ENCODE assay signal across 9 cellular contexts in the genomic region with DNA sequence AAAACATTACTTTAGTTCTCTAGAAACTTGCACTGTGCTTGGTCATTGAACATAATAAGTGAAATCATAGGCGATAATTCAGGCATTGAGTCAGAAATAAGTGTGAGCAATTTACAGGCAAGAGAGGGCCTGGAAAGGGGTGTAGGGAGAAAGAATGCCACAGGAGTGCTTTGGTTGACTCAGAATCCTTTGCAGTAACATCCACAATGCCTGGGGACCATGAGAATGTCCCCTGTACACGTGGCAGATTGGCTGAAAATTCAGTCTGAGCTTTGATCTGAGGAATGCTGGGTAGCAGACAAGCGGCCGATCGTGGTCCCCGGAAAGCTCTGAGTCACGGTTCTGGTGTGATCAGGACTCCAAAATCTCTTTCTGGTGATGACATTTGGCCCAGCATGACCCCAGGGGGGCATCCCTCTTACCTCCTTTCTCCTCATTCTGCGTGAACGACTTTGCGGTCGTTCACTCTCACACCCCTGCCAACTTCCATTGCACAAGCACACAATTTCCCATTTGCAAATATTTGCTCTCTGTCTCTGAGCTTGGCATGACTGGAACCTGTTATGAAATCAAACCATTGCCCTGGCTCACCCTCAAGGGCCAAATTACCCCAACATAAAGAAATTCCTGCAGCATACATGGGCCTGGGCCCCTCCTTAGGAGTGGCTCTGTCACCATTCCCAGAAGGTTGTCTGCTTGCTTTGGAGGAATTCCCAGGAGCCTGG.
DNase-seq lines count a peak whose midpoint lies in the region; ATAC-seq and TF ChIP-seq lines count a peak whose summit lies in the region.
"Had no signal": no experiment of that assay in that cellular context is flagged by ENCODE, and none has a peak within 500 bp of the region (broad histone marks: within the 10 kb centered on the region; RNA-seq: fewer than 3 reads in every experiment).

No MANE protein-coding gene starts in this region.

- no peak for ATAC-seq in GM18511 (IDR thresholded peaks at IDR 0.05; ENCODE audit: unreplicated experiment)
- ATAC-seq: naive thymus-derived CD8-positive, alpha-beta T cell had no signal

- DNase-seq in BJ (ENCODE audit: low read depth): peak; percentile 67
- DNase-seq in NCI-H2029 (lab: John Stamatoyannopoulos, UW): peak; percentile 82
- peak; percentile 29 for DNase-seq in epithelial cell of prostate (ENCODE audit: low read depth, low spot score)
- DNase-seq in myocyte (ENCODE audit: low read depth): peak; percentile 86
- DNase-seq in head of caudate nucleus: no peak
- no peak for DNase-seq in germinal center (ENCODE audit: low spot score)
- DNase-seq in KG1 (lab: John Stamatoyannopoulos, UW): no peak
- DNase-seq: naive thymus-derived CD8-positive, alpha-beta T cell had no signal

- H3K36me3 ChIP-seq in BJ (ENCODE audit: control insufficient read depth, insufficient read depth, low read length): no peaks in the 10 kb centered on the region

- H3K4me3 ChIP-seq in BJ (ENCODE audit: low read depth, low read length): no peak overlapping the region

- no peak for TF ChIP-seq CTCF in BJ (IDR thresholded peaks at IDR 0.05; ENCODE audit: insufficient read depth, low read depth, low read length)

- intact Hi-C loops in head of caudate nucleus (cut with DNase I): no loop called here

- H3K27ac ChIP-seq in epithelial cell of prostate: peak overlapping the region; percentile 69

- POLR2A ChIA-PET in BJ (lab: Charles Lee): interaction anchor here (0.6 to 0.7 kb wide), 2 partner anchors 235 to 464 kb away, joined by 3 read pairs; no protein-coding TSS in a partner anchor

- H3K27me3 ChIP-seq in BJ (ENCODE audit: control insufficient read depth, insufficient read depth, low read length): no peaks in the 10 kb centered on the region

- CTCF ChIA-PET in BJ (lab: Yijun Ruan, JAX): interaction anchor here (0.6 to 3.1 kb wide), 27 partner anchors 10 to 658 kb away, joined by 3 to 34 read pairs (median 5); a partner anchor contains a TSS

Comparison
In these comparisons a context has a peak if more than half of its experiments do, and no peak if none do; other contexts are left out.
1. DNase-seq: peak in BJ (single experiment), NCI-H2029 (single experiment), epithelial cell of prostate (single experiment) and myocyte (single experiment); none in head of caudate nucleus (0 of 42), germinal center (single experiment) and KG1 (single experiment).